In the genomic region with DNA sequence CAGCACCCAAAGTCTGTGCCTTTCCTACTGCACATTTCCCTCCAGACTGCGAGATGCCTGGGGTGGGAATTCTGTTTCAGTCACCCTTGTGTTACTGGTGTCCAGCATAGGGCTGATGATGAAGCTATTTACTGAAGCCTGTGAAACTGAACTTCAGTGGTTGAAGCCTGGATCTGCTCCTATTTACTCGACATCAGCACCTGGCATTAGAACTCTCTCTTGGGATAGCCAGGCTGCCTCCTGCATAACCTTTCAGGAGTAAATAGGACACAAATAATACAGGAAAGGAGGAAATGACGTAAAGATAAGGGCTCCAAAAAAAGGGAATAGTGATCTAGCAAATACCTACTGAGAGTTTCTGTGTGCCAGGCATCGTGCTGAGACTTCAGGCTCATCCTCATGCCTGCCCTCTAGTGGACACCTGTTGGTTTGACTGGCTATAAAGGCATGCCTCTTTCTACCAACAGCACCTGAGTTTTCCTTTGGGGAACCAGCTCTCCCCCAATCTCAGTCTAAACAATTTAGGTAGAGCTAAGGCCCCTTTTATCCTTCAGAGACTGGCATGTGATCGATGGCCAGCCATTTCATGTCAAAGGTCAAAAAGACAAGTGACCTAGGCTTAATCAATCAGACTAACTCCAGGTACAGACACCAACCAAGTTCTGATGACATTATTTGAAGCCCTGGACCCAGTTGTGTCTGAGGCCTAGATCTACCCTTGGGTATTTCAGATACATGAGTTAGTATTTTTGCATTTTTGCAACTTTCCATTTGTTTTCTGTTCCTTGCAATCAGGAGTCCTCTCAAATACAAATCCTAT, we compare ENCODE assay signal across 9 cellular contexts.
A peak's percentile ranks its signal among the peaks of the same experiment; 100 is the strongest.
DNase-seq lines count a peak whose midpoint lies in the region; ATAC-seq and TF ChIP-seq lines count a peak whose summit lies in the region.
"Had no signal": no experiment of that assay in that cellular context is flagged by ENCODE, and none has a peak within 500 bp of the region (broad histone marks: within the 10 kb centered on the region; RNA-seq: fewer than 3 reads in every experiment).

No MANE protein-coding gene starts in this region.

- H3K4me3 ChIP-seq in body of pancreas = no peak overlapping the region

- H3K27me3 Mint-ChIP-seq in mesothelial cell of epicardium (ENCODE audit: low read depth) = no peaks in the 10 kb centered on the region
- H3K27me3 Mint-ChIP-seq in natural killer cell treated with Interleukin-12 subunit alpha and Interleukin-12 subunit beta and Interleukin-15 and Interleukin-18, amount 100 ng/mL, for 72 hours = peaks cover 0 to 2% of the 10 kb centered on the region in 2 donors
- H3K27me3 Mint-ChIP-seq: central memory CD8-positive, alpha-beta T cell had no signal

- H3K9me3 Mint-ChIP-seq in mesothelial cell of epicardium = no peaks in the 10 kb centered on the region
- peaks cover 5% of the 10 kb centered on the region for H3K9me3 Mint-ChIP-seq in natural killer cell treated with Interleukin-12 subunit alpha and Interleukin-12 subunit beta and Interleukin-15 and Interleukin-18, amount 100 ng/mL, for 72 hours
- H3K9me3 Mint-ChIP-seq: central memory CD8-positive, alpha-beta T cell had no signal

- no peak overlapping the region for H3K27ac ChIP-seq in body of pancreas

- DNase-seq in AG09319 (ENCODE audit: extremely low read depth, low read depth) (no peak), M059J (ENCODE audit: low read depth) (peak; percentile 13), body of pancreas (peak; percentile 60 to 67 (median 63)), mesothelial cell of epicardium (ENCODE audit: low spot score in 2 of 2, unreplicated experiment in 2 of 2) (no peak), mucosa of gallbladder (ENCODE audit: low spot score) (no peak)
- no peak for DNase-seq in natural killer cell treated with Interleukin-12 subunit alpha and Interleukin-12 subunit beta and Interleukin-15 and Interleukin-18, amount 100 ng/mL, for 72 hours (ENCODE audit: low spot score)

- ATAC-seq in GM18858 (IDR thresholded peaks at IDR 0.05; ENCODE audit: unreplicated experiment) (peak; percentile 57), body of pancreas (peak; percentile 74), HG03460 (IDR thresholded peaks at IDR 0.05; ENCODE audit: unreplicated experiment) (no peak)
- no peak for ATAC-seq in natural killer cell treated with Interleukin-12 subunit alpha and Interleukin-12 subunit beta and Interleukin-15 and Interleukin-18, amount 100 ng/mL, for 72 hours

- H3K27me3 ChIP-seq in body of pancreas = no peaks in the 10 kb centered on the region

- no peak overlapping the region for H3K27ac Mint-ChIP-seq in mesothelial cell of epicardium
- H3K27ac Mint-ChIP-seq in natural killer cell treated with Interleukin-12 subunit alpha and Interleukin-12 subunit beta and Interleukin-15 and Interleukin-18, amount 100 ng/mL, for 72 hours = no peak overlapping the region

- H3K9me3 ChIP-seq in body of pancreas = no peaks in the 10 kb centered on the region

- no peaks in the 10 kb centered on the region for H3K36me3 ChIP-seq in body of pancreas (replicated peaks in 1 of 2; ENCODE audit: insufficient read depth in 1 of 2, low read depth in 2 of 2)

- TF ChIP-seq POLR2A in body of pancreas (IDR thresholded peaks at IDR 0.05) = no peak

- intact Hi-C loops in body of pancreas (cut with DNase I) = loop anchor here (10.0 kb wide), 2 partner anchors 70 to 330 kb away; no protein-coding TSS in a partner anchor

- H3K4me1 ChIP-seq in body of pancreas = no peaks in the 10 kb centered on the region

- TF ChIP-seq CTCF in AG09319 (IDR thresholded peaks at IDR 0.05; ENCODE audit: low read depth, low read length) (peak; percentile 38), body of pancreas (IDR thresholded peaks at IDR 0.05) (peak; percentile 51 to 73 (median 66)), mesothelial cell of epicardium (IDR thresholded peaks at IDR 0.05; ENCODE audit: unreplicated experiment) (peak; percentile 58)

- no peak overlapping the region for H3K4me3 Mint-ChIP-seq in mesothelial cell of epicardium
- H3K4me3 Mint-ChIP-seq in natural killer cell treated with Interleukin-12 subunit alpha and Interleukin-12 subunit beta and Interleukin-15 and Interleukin-18, amount 100 ng/mL, for 72 hours = no peak overlapping the region
- H3K4me3 Mint-ChIP-seq: central memory CD8-positive, alpha-beta T cell had no signal

- 41 to 51% methylated on average over 5 of the region's 5 CpGs for WGBS in body of pancreas, 2 donors

- H3K4me1 Mint-ChIP-seq in mesothelial cell of epicardium = peaks cover 37% of the 10 kb centered on the region
- H3K4me1 Mint-ChIP-seq in natural killer cell treated with Interleukin-12 subunit alpha and Interleukin-12 subunit beta and Interleukin-15 and Interleukin-18, amount 100 ng/mL, for 72 hours (ENCODE audit: low read depth in 2 of 2) = no peaks in the 10 kb centered on the region
- H3K4me1 Mint-ChIP-seq: central memory CD8-positive, alpha-beta T cell had no signal

- no peaks in the 10 kb centered on the region for H3K36me3 Mint-ChIP-seq in mesothelial cell of epicardium
- no peaks in the 10 kb centered on the region for H3K36me3 Mint-ChIP-seq in natural killer cell treated with Interleukin-12 subunit alpha and Interleukin-12 subunit beta and Interleukin-15 and Interleukin-18, amount 100 ng/mL, for 72 hours

Comparison
In these comparisons a context has a peak if more than half of its experiments do, and no peak if none do; other contexts are left out.
1. DNase-seq: peak in M059J (single experiment) and body of pancreas (4 of 4); none in AG09319 (single experiment), mesothelial cell of epicardium (0 of 2), natural killer cell treated with Interleukin-12 subunit alpha and Interleukin-12 subunit beta and Interleukin-15 and Interleukin-18, amount 100 ng/mL, for 72 hours (single experiment) and mucosa of gallbladder (single experiment).
2. ATAC-seq: peak in GM18858 (single experiment) and body of pancreas (single experiment); none in HG03460 (single experiment) and natural killer cell treated with Interleukin-12 subunit alpha and Interleukin-12 subunit beta and Interleukin-15 and Interleukin-18, amount 100 ng/mL, for 72 hours (0 of 2).
3. Peak in every context shown above with its lines, with median percentiles within 50 percentile points of each other: CTCF ChIP-seq.